8 cellular contexts compared by ENCODE assay signal in genomic region chr12:6928703-6929407, GRCh38. TPM values are rescaled to one million over a fixed set of nuclear protein-coding genes. Genes with fewer than 3 reads are reported as not detected.
A peak's percentile ranks its signal among the peaks of the same experiment; 100 is the strongest.
DNase-seq lines count a peak whose midpoint lies in the region; ATAC-seq and TF ChIP-seq lines count a peak whose summit lies in the region.

No MANE protein-coding gene starts in this region.

- H3K4me1 ChIP-seq in right lobe of liver: peaks cover 0 to 44% (median 18%) of the 10 kb centered on the region in 4 donors
- peaks cover 35 to 84% (median 71%) of the 10 kb centered on the region in 4 donors for H3K4me1 ChIP-seq in transverse colon

- TF ChIP-seq POLR2A in right lobe of liver (IDR thresholded peaks at IDR 0.05): no peak
- no peak for TF ChIP-seq POLR2A in transverse colon (IDR thresholded peaks at IDR 0.05)

- TF ChIP-seq EP300 in transverse colon (IDR thresholded peaks at IDR 0.05; ENCODE audit: low read depth): no peak

- peak overlapping the region; percentile 56 to 85 (median 62) for H3K27ac ChIP-seq in right lobe of liver
- peak overlapping the region; percentile 96 to 99 (median 98) for H3K27ac ChIP-seq in transverse colon

- intact Hi-C loops in right lobe of liver (cut with DNase I): no loop called here
- intact Hi-C loops in transverse colon (cut with DNase I; ENCODE audit: low total_unique reads): no loop called here

- no peak for DNase-seq in activated T-cell treated with anti-CD3 and anti-CD28 coated beads, Interleukin-2, amount 50 U/mL, for 4 hours
- DNase-seq in activated T-cell treated with anti-CD3 and anti-CD28 coated beads for 4 hours: no peak
- no peak for DNase-seq in astrocyte of the cerebellum (ENCODE audit: low read depth)
- no peak for DNase-seq in right lobe of liver
- no peak for DNase-seq in transverse colon
- no peak for DNase-seq in NCI-H446 treated with DMSO at 0.1 percent for 48 hours (lab: John Stamatoyannopoulos, UW)

- H3K9me3 ChIP-seq in right lobe of liver: no peaks in the 10 kb centered on the region
- no peaks in the 10 kb centered on the region for H3K9me3 ChIP-seq in transverse colon

- no peaks in the 10 kb centered on the region for H3K9me3 Mint-ChIP-seq in activated T-cell treated with anti-CD3 and anti-CD28 coated beads, Interleukin-2, amount 50 U/mL, for 4 hours

- H3K4me3 Mint-ChIP-seq in activated T-cell treated with anti-CD3 and anti-CD28 coated beads, Interleukin-2, amount 50 U/mL, for 4 hours: peak overlapping the region; percentile 85

- in situ Hi-C loops in astrocyte of the cerebellum (cut with HindIII; ENCODE audit: low sequenced_read_pairs) (no loop called here), transverse colon (cut with MboI; ENCODE audit: low pct_ligation_motif_present in 1 of 4, low pct_unique_long_range_greater_than_20kb in 1 of 4, low sequenced_read_pairs in 3 of 4) (loop anchor here in 2 of 4 donors (25.0 kb wide), 1 partner anchor 183 kb away; the partner anchor contains the start of gene C1RL (in 2 of the 2))

- no peak for TF ChIP-seq CTCF in astrocyte of the cerebellum (IDR thresholded peaks at IDR 0.05; ENCODE audit: low read depth, low read length, missing control alignments)
- no peak for TF ChIP-seq CTCF in right lobe of liver (IDR thresholded peaks at IDR 0.05)
- TF ChIP-seq CTCF in transverse colon (IDR thresholded peaks at IDR 0.05): no peak

- H3K4me3 ChIP-seq in astrocyte of the cerebellum (ENCODE audit: low read depth, low read length) (peak overlapping the region; percentile 96), right lobe of liver (peak overlapping the region; percentile 67 to 68 (median 68)), transverse colon (peak overlapping the region; percentile 94 to 97 (median 94))

- H3K36me3 Mint-ChIP-seq in activated T-cell treated with anti-CD3 and anti-CD28 coated beads, Interleukin-2, amount 50 U/mL, for 4 hours (ENCODE audit: insufficient read depth): peaks cover 5% of the 10 kb centered on the region

- H3K36me3 ChIP-seq in right lobe of liver: peaks cover 0 to under 1% (median 0%) of the 10 kb centered on the region in 4 donors
- no peaks in the 10 kb centered on the region for H3K36me3 ChIP-seq in transverse colon

- ATAC-seq in activated T-cell treated with anti-CD3 and anti-CD28 coated beads, Interleukin-2, amount 50 U/mL, for 4 hours: no peak
- ATAC-seq in right lobe of liver (no peak), HG02938 (IDR thresholded peaks at IDR 0.05; ENCODE audit: unreplicated experiment) (no peak), GM18909 (IDR thresholded peaks at IDR 0.05; ENCODE audit: poor library complexity, unreplicated experiment) (no peak)

- H3K27me3 ChIP-seq in right lobe of liver (no peaks in the 10 kb centered on the region), transverse colon (no peaks in the 10 kb centered on the region)

- no peaks in the 10 kb centered on the region for H3K27me3 Mint-ChIP-seq in activated T-cell treated with anti-CD3 and anti-CD28 coated beads, Interleukin-2, amount 50 U/mL, for 4 hours (ENCODE audit: low read depth)

- H3K4me1 Mint-ChIP-seq in activated T-cell treated with anti-CD3 and anti-CD28 coated beads, Interleukin-2, amount 50 U/mL, for 4 hours (ENCODE audit: low read depth): peaks cover 64% of the 10 kb centered on the region

- WGBS in right lobe of liver (ENCODE audit: insufficient coverage, low coverage, low lambda C conversion rate, missing lambda C conversion rate): 14% methylated on average over 19 of the region's 19 CpGs
- 11% methylated on average over 19 of the region's 19 CpGs; no CpG with 5 or more reads in 1 of the 2 donors for WGBS in transverse colon (ENCODE audit: low coverage in 1 of 2), 2 donors

RNA-seq across cellular contexts. Expression of gene ATN1, which starts 1.1 kb away (rescaled TPM):
- total RNA-seq in activated T-cell treated with anti-CD3 and anti-CD28 coated beads, Interleukin-2, amount 50 U/mL, for 4 hours: 10 to 100 TPM; 65.8 to 73.9 (median 70.7) TPM
- total RNA-seq in right lobe of liver (10 to 100 TPM in 5 of 6 experiments, 1 to 10 TPM in 1; 9.2 to 24.1 (median 16.8) TPM), transverse colon (100 to 1,000 TPM in 2 of 4 donors, 10 to 100 TPM in 2; 59.1 to 160 (median 112) TPM)

RNA-seq across cellular contexts. Expression of gene ENO2, which starts 14.5 kb away (rescaled TPM):
- 10 to 100 TPM; 83.5 to 97.4 (median 85.2) TPM for total RNA-seq in activated T-cell treated with anti-CD3 and anti-CD28 coated beads, Interleukin-2, amount 50 U/mL, for 4 hours
- 1 to 10 TPM; 1.1 to 9.3 (median 2.0) TPM for total RNA-seq in right lobe of liver
- 10 to 100 TPM in 2 of 4 donors, 1 to 10 TPM in 2; 7.2 to 14.1 (median 9.6) TPM for total RNA-seq in transverse colon

RNA-seq across cellular contexts. Expression of gene RNU7-1, which starts 14.8 kb away (rescaled TPM):
- not detected for total RNA-seq in activated T-cell treated with anti-CD3 and anti-CD28 coated beads, Interleukin-2, amount 50 U/mL, for 4 hours
- total RNA-seq in right lobe of liver: not detected
- not detected for total RNA-seq in transverse colon

RNA-seq across cellular contexts. Expression of gene C12orf57, which starts 15.0 kb away (rescaled TPM):
- total RNA-seq in activated T-cell treated with anti-CD3 and anti-CD28 coated beads, Interleukin-2, amount 50 U/mL, for 4 hours: 100 to 1,000 TPM; 180 to 190 (median 184) TPM
- 100 to 1,000 TPM in 2 of 6 experiments, 10 to 100 TPM in 4; 47.6 to 189 (median 70.5) TPM for total RNA-seq in right lobe of liver
- 100 to 1,000 TPM; 303 to 452 (median 386) TPM for total RNA-seq in transverse colon

RNA-seq across cellular contexts. Expression of gene PTPN6, which starts 22.3 kb away (rescaled TPM):
- 100 to 1,000 TPM; 309 to 404 (median 401) TPM for total RNA-seq in activated T-cell treated with anti-CD3 and anti-CD28 coated beads, Interleukin-2, amount 50 U/mL, for 4 hours
- total RNA-seq in right lobe of liver (10 to 100 TPM; 12.1 to 30.6 (median 19.4) TPM), transverse colon (10 to 100 TPM; 21.7 to 49.0 (median 36.1) TPM)

Comparison
In these comparisons a context has a peak if more than half of its experiments do, and no peak if none do; other contexts are left out.
1. RNA of gene ENO2, which starts 14.5 kb away (total RNA-seq): 83.5 to 97.4 TPM in activated T-cell treated with anti-CD3 and anti-CD28 coated beads, Interleukin-2, amount 50 U/mL, for 4 hours; 7.2 to 14.1 TPM in transverse colon and 1.1 to 9.3 TPM in right lobe of liver; every median in the first group is over 4 times any median in the second.
2. Peak in every context shown above with its lines, with median percentiles within 50 percentile points of each other: H3K4me3 ChIP-seq.